13 cellular contexts compared by ENCODE assay signal in the genomic region with DNA sequence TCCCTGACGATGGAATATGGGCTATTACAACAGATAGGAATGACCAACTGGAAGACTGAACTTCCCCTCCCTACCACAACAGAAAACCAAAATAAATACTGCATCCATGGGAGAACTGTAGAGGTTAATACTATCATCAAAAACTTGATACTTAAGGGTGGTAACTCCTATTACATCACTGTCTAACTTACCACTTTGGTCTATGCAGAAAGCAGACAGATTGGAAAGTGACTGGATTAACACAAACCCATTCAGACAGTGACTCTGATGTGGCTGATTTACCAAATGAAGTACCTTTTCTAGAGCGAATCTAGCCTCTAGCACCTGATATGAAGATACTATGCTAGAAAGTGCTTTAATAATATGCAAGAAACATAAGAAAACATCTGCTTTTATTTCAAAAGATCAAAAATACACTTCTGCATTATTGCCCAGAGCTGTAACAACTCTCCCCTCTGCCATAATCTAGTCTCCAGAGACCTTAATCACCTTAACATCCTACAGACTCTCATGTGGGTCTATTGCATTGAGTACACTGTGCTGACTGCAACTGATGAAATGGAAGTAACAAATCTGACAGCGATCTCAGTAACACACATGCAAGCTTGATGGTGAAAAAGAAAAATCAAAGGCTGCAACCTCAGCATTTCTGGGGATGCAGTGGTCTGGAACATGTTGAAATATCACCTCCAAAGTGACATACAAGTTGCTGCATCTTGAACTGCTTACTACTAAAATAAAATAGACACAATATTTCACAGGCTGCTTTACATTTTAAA.
DNase-seq lines count a peak whose midpoint lies in the region; ATAC-seq, FAIRE-seq and TF ChIP-seq lines count a peak whose summit lies in the region.
"Had no signal": no experiment of that assay in that cellular context is flagged by ENCODE, and none has a peak within 500 bp of the region (broad histone marks: within the 10 kb centered on the region; RNA-seq: fewer than 3 reads in every experiment).

No MANE protein-coding gene starts in this region.

- CTCF ChIA-PET in IMR-90 (lab: Yijun Ruan, JAX), result no interaction called here
- CTCF ChIA-PET in K562 (lab: Yijun Ruan, JAX; ENCODE audit: low intra/inter-chr PET ratio), result no interaction called here

- H3K18ac ChIP-seq in IMR-90 (ENCODE audit: low read depth, low read length), result no peak overlapping the region

- no peaks in the 10 kb centered on the region for H3K79me2 ChIP-seq in K562 (ENCODE audit: control insufficient read depth, insufficient read depth, low read length)

- no peaks in the 10 kb centered on the region for H3K27me3 Mint-ChIP-seq in natural killer cell treated with Interleukin-12 subunit alpha and Interleukin-12 subunit beta and Interleukin-15 and Interleukin-18, amount 100 ng/mL, for 72 hours

- no peaks in the 10 kb centered on the region for H3K27me3 ChIP-seq in IMR-90 (ENCODE audit: control insufficient read depth, insufficient read depth, low read length)
- H3K27me3 ChIP-seq in K562 (ENCODE audit: control insufficient read depth in 2 of 2, insufficient read depth in 2 of 2, low read length in 2 of 2), result peaks cover 0 to 9% of the 10 kb centered on the region in 2 experiments; a peak in 2 of 5 replicates
- H3K27me3 ChIP-seq in uterus, result no peaks in the 10 kb centered on the region
- H3K27me3 ChIP-seq: BLaER1 had no signal

- H4K20me1 ChIP-seq in IMR-90 (ENCODE audit: insufficient read depth, low read length) (no peaks in the 10 kb centered on the region), K562 (replicated peaks; ENCODE audit: control insufficient read depth, insufficient read depth, low read length) (no peaks in the 10 kb centered on the region)
- H4K20me1 ChIP-seq: BLaER1 had no signal

- no peak for TF ChIP-seq CTCF in IMR-90 (conservative IDR thresholded peaks at IDR 0.05; ENCODE audit: low read depth, low read length)
- TF ChIP-seq CTCF in K562 (IDR thresholded peaks at IDR 0.05 in 2 of 3, conservative IDR thresholded peaks at IDR 0.05 in 1 of 3; ENCODE audit: insufficient read depth in 2 of 3, low read depth in 1 of 3, low read length in 3 of 3), result no peak
- TF ChIP-seq CTCF in uterus (IDR thresholded peaks at IDR 0.05), result no peak

- H3K9me1 ChIP-seq in IMR-90 (ENCODE audit: insufficient read depth, low read length), result no peaks in the 10 kb centered on the region
- H3K9me1 ChIP-seq in K562 (ENCODE audit: control insufficient read depth, insufficient read depth, low read length), result no peaks in the 10 kb centered on the region

- intact Hi-C loops in IMR-90 (cut with micrococcal nuclease) (no loop called here), K562 (cut with micrococcal nuclease) (no loop called here), uterus (cut with DNase I; ENCODE audit: low total_unique reads) (no loop called here)

- no peak overlapping the region for H2BK20ac ChIP-seq in IMR-90 (ENCODE audit: low read depth, low read length)

- H4K91ac ChIP-seq in IMR-90 (ENCODE audit: insufficient read depth, low read depth, low read length), result no peak overlapping the region

- TF ChIP-seq POLR2A in IMR-90 (IDR thresholded peaks at IDR 0.05; ENCODE audit: low read depth, low read length) (no peak), K562 (conservative IDR thresholded peaks at IDR 0.05) (no peak), uterus (IDR thresholded peaks at IDR 0.05) (no peak)

- H3K27ac ChIP-seq in IMR-90 (ENCODE audit: insufficient read depth, low read length) (no peak overlapping the region), K562 (ENCODE audit: extremely low read depth, low read depth, low read length) (no peak overlapping the region), uterus (no peak overlapping the region)
- H3K27ac ChIP-seq: BLaER1, HL-60 had no signal

- H3K9ac ChIP-seq in IMR-90 (ENCODE audit: low read depth, low read length) (no peak overlapping the region), K562 (ENCODE audit: insufficient read depth in 1 of 2, low read depth in 2 of 2, low read length in 2 of 2) (no peak overlapping the region)
- H3K9ac ChIP-seq: BLaER1 had no signal

- POLR2A ChIA-PET in IMR-90 (lab: Charles Lee; ENCODE audit: unreplicated experiment) (no interaction called here), K562 (lab: Yijun Ruan, JAX) (interaction anchor here (2.6 kb wide), 1 partner anchor 9 kb away, joined by 8 read pairs; no protein-coding TSS in a partner anchor)

- H2BK15ac ChIP-seq in IMR-90 (ENCODE audit: low read depth, low read length), result no peak overlapping the region

- H3K4me1 Mint-ChIP-seq in natural killer cell treated with Interleukin-12 subunit alpha and Interleukin-12 subunit beta and Interleukin-15 and Interleukin-18, amount 100 ng/mL, for 72 hours (ENCODE audit: low read depth in 2 of 2), result peaks cover 32 to 45% of the 10 kb centered on the region in 2 donors

- no peak overlapping the region for H4K8ac ChIP-seq in IMR-90 (ENCODE audit: low read depth in 2 of 2, low read length in 2 of 2)

- FAIRE-seq in K562 (lab: Jason Lieb, UNC), result no peak
- FAIRE-seq: H1 had no signal

- dilution Hi-C loops in IMR-90 (cut with HindIII; ENCODE audit: low sequenced_read_pairs, unreplicated experiment), result no loop called here

- TF ChIP-seq RAD21 in IMR-90 (IDR thresholded peaks at IDR 0.05; ENCODE audit: low read length) (no peak), K562 (CRISPR knock-in tag; conservative IDR thresholded peaks at IDR 0.05 in 1 of 2, IDR thresholded peaks at IDR 0.05 in 1 of 2) (no peak)

- no peak overlapping the region for H2BK5ac ChIP-seq in IMR-90 (ENCODE audit: low read depth, low read length, poor library complexity, severe bottlenecking)

- ATAC-seq in IMR-90 (ENCODE audit: low read depth), result no peak
- ATAC-seq in K562, result no peak
- peak in 1 of 2 donors; percentile 44 for ATAC-seq in natural killer cell treated with Interleukin-12 subunit alpha and Interleukin-12 subunit beta and Interleukin-15 and Interleukin-18, amount 100 ng/mL, for 72 hours
- no peak for ATAC-seq in HG03135 (IDR thresholded peaks at IDR 0.05; ENCODE audit: unreplicated experiment)

- no peaks in the 10 kb centered on the region for H3K9me3 ChIP-seq in IMR-90 (ENCODE audit: control insufficient read depth, insufficient read depth, low read length)
- no peaks in the 10 kb centered on the region for H3K9me3 ChIP-seq in K562 (replicated peaks; ENCODE audit: control insufficient read depth, insufficient read depth, low read depth, low read length)
- no peaks in the 10 kb centered on the region for H3K9me3 ChIP-seq in uterus
- H3K9me3 ChIP-seq: BLaER1, Caco-2, HAP-1 had no signal

- H3K56ac ChIP-seq in IMR-90 (ENCODE audit: extremely low read depth, insufficient read depth, low read length), result no peak overlapping the region

- H3K36me3 ChIP-seq in IMR-90 (ENCODE audit: control insufficient read depth, insufficient read depth, low read length) (no peaks in the 10 kb centered on the region), K562 (ENCODE audit: control insufficient read depth, insufficient read depth, low read length) (no peaks in the 10 kb centered on the region), uterus (no peaks in the 10 kb centered on the region)
- H3K36me3 ChIP-seq: BLaER1, HAP-1 had no signal

- no peak overlapping the region for H2AK5ac ChIP-seq in IMR-90 (ENCODE audit: low read depth, low read length)

- H3K36me3 Mint-ChIP-seq in natural killer cell treated with Interleukin-12 subunit alpha and Interleukin-12 subunit beta and Interleukin-15 and Interleukin-18, amount 100 ng/mL, for 72 hours, result no peaks in the 10 kb centered on the region

- H2BK120ac ChIP-seq in IMR-90 (ENCODE audit: low read depth, low read length), result no peak overlapping the region

- in situ Hi-C loops in IMR-90 (cut with MboI; ENCODE audit: low sequenced_read_pairs), result no loop called here
- in situ Hi-C loops in K562 (cut with MboI), result no loop called here

- H3K4me2 ChIP-seq in IMR-90 (ENCODE audit: low read depth, low read length), result no peak overlapping the region
- no peak overlapping the region for H3K4me2 ChIP-seq in K562 (ENCODE audit: insufficient read depth, low read length)
- H3K4me2 ChIP-seq: BLaER1 had no signal

- H3K79me1 ChIP-seq in IMR-90 (ENCODE audit: low read depth in 1 of 2, low read length in 2 of 2), result no peaks in the 10 kb centered on the region

- no CpG with 5 or more reads among the region's 3 CpGs for WGBS in IMR-90 (ENCODE audit: extremely low coverage in 2 of 2, insufficient read length in 1 of 2), 2 experiments
- 0% methylated on average over 3 of the region's 3 CpGs for WGBS in K562 (ENCODE audit: insufficient coverage, low coverage, missing lambda C conversion rate)

- no peak overlapping the region for H2AK9ac ChIP-seq in IMR-90 (replicated peaks; ENCODE audit: low read depth, low read length, poor library complexity)

- H3K4me1 ChIP-seq in IMR-90 (ENCODE audit: control insufficient read depth, insufficient read depth, low read length) (no peaks in the 10 kb centered on the region), K562 (replicated peaks in 1 of 2; ENCODE audit: control insufficient read depth in 2 of 2, insufficient read depth in 2 of 2, low read length in 2 of 2) (no peaks in the 10 kb centered on the region), uterus (no peaks in the 10 kb centered on the region)
- H3K4me1 ChIP-seq: BLaER1, Caco-2, HAP-1 had no signal

- H3K9me3 Mint-ChIP-seq in natural killer cell treated with Interleukin-12 subunit alpha and Interleukin-12 subunit beta and Interleukin-15 and Interleukin-18, amount 100 ng/mL, for 72 hours, result no peaks in the 10 kb centered on the region
- H3K9me3 Mint-ChIP-seq: CD8-positive, alpha-beta memory T cell had no signal

- BruUV-seq in IMR-90 (replicated peaks; lab: Mats Ljungman, UMichigan), result no TSS peak
- BruUV-seq in K562 (replicated peaks; lab: Mats Ljungman, UMichigan), result no TSS peak

- no peak overlapping the region for H3K23ac ChIP-seq in IMR-90 (ENCODE audit: low read depth, low read length)

- TF ChIP-seq EP300 in K562 (IDR thresholded peaks at IDR 0.05; ENCODE audit: low read length), result no peak

- DNase-seq in IMR-90 (no peak), K562 (ENCODE audit: extremely low read depth in 1 of 4, low spot score in 3 of 4) (no peak), NCI-H1048 (lab: John Stamatoyannopoulos, UW) (no peak), uterus (no peak)
- no peak for DNase-seq in natural killer cell treated with Interleukin-12 subunit alpha and Interleukin-12 subunit beta and Interleukin-15 and Interleukin-18, amount 100 ng/mL, for 72 hours (ENCODE audit: low spot score)
- DNase-seq: Caco-2; CD8-positive, alpha-beta memory T cell; DMS 273 treated with DMSO at 0.1 percent for 48 hours had no signal

- H3K4me3 ChIP-seq in IMR-90 (ENCODE audit: insufficient read depth, low read depth, low read length) (no peak overlapping the region), K562 (no peak overlapping the region), uterus (no peak overlapping the region)
- H3K4me3 ChIP-seq: BLaER1, HAP-1 had no signal

- peak overlapping the region; percentile 84 for H3K4me3 Mint-ChIP-seq in natural killer cell treated with Interleukin-12 subunit alpha and Interleukin-12 subunit beta and Interleukin-15 and Interleukin-18, amount 100 ng/mL, for 72 hours

- no peak overlapping the region for H3K14ac ChIP-seq in IMR-90 (replicated peaks; ENCODE audit: low read depth, low read length)

- H4K5ac ChIP-seq in IMR-90 (ENCODE audit: low read depth, low read length), result no peak overlapping the region

- H2AFZ ChIP-seq in IMR-90 (replicated peaks; ENCODE audit: low read length, poor library complexity) (no peak overlapping the region), K562 (ENCODE audit: low read depth, low read length) (no peak overlapping the region)

- H3K4ac ChIP-seq in IMR-90 (ENCODE audit: low read depth, low read length), result no peak overlapping the region

- H3K27ac Mint-ChIP-seq in natural killer cell treated with Interleukin-12 subunit alpha and Interleukin-12 subunit beta and Interleukin-15 and Interleukin-18, amount 100 ng/mL, for 72 hours, result peak overlapping the region; percentile 80 to 81
- H3K27ac Mint-ChIP-seq: CD8-positive, alpha-beta memory T cell had no signal
